16 cellular contexts compared by ENCODE assay signal in the genomic region with DNA sequence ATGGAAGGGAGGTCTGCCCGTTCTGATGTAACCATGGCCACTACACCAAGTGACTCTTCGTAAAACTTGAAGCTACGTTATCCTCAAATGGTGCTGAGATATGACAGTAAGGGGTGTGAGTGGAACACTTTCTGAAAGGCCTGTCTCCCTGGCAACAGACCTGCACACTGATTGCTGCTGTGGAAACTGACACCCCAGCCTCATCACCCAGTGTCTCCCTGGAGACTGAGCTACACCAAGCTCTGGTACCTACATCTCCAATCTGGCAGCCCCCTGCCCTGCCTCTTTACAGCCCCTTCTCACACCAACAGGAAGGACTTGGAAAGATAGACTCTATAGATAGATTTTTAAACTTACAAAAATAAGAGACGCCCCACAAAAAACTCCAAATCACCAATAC. TPM values are rescaled to one million over a fixed set of nuclear protein-coding genes. Genes with fewer than 3 reads are reported as not detected.
DNase-seq lines count a peak whose midpoint lies in the region; ATAC-seq and TF ChIP-seq lines count a peak whose summit lies in the region.
"Had no signal": no experiment of that assay in that cellular context is flagged by ENCODE, and none has a peak within 500 bp of the region (broad histone marks: within the 10 kb centered on the region; RNA-seq: fewer than 3 reads in every experiment).

No MANE protein-coding gene starts in this region.

- H3K36me3 ChIP-seq in neutrophil (peaks cover 66% of the 10 kb centered on the region), vagina (peaks cover 0 to 55% of the 10 kb centered on the region in 2 donors)

- CTCF ChIA-PET in activated naive CD4-positive, alpha-beta T cell treated with anti-CD3 and anti-CD28 coated beads for 36 hours (lab: Charles Lee) = no interaction called here

- peaks cover 12 to 16% of the 10 kb centered on the region in 2 donors for H3K36me3 Mint-ChIP-seq in activated naive CD4-positive, alpha-beta T cell treated with anti-CD3 and anti-CD28 coated beads, Interleukin-2, amount 50 U/mL, for 72 hours
- H3K36me3 Mint-ChIP-seq in activated naive CD4-positive, alpha-beta T cell treated with anti-CD3 and anti-CD28 coated beads for 36 hours (ENCODE audit: low read depth) = peaks cover 23% of the 10 kb centered on the region
- peaks cover 31% of the 10 kb centered on the region for H3K36me3 Mint-ChIP-seq in activated naive CD8-positive, alpha-beta T cell treated with anti-CD3 and anti-CD28 coated beads, Interleukin-2, amount 50 U/mL, for 24 hours (ENCODE audit: low read depth)

- intact Hi-C loops in activated naive CD4-positive, alpha-beta T cell treated with anti-CD3 and anti-CD28 coated beads for 36 hours (cut with micrococcal nuclease) = no loop called here
- intact Hi-C loops in vagina (cut with DNase I) = no loop called here

- H3K27ac ChIP-seq in neutrophil (peak overlapping the region; percentile 39), vagina (peak overlapping the region; percentile 79)
- H3K27ac ChIP-seq: A549, PC-9 had no signal

- DNase-seq in activated naive CD4-positive, alpha-beta T cell treated with anti-CD3 and anti-CD28 coated beads, Interleukin-2, amount 50 U/mL, for 72 hours (ENCODE audit: low spot score in 2 of 2) = no peak
- DNase-seq in activated naive CD4-positive, alpha-beta T cell treated with anti-CD3 and anti-CD28 coated beads for 36 hours = no peak
- DNase-seq in activated naive CD8-positive, alpha-beta T cell treated with anti-CD3 and anti-CD28 coated beads, Interleukin-2, amount 50 U/mL, for 24 hours = no peak
- DNase-seq in vagina (ENCODE audit: extremely low spot score in 2 of 2) (no peak), NCI-H526 treated with DMSO at 0.1 percent for 48 hours (lab: John Stamatoyannopoulos, UW) (no peak), NCI-H1930 (lab: John Stamatoyannopoulos, UW) (no peak)
- DNase-seq: DMS79, GOT3, KG1, NCI-H1092, NCI-H446, NCI-H774, PC-9 had no signal

- H3K4me1 Mint-ChIP-seq in activated naive CD4-positive, alpha-beta T cell treated with anti-CD3 and anti-CD28 coated beads for 36 hours (ENCODE audit: low read depth) = peaks cover 24% of the 10 kb centered on the region
- H3K4me1 Mint-ChIP-seq in activated naive CD8-positive, alpha-beta T cell treated with anti-CD3 and anti-CD28 coated beads, Interleukin-2, amount 50 U/mL, for 24 hours = peaks cover 17% of the 10 kb centered on the region

- H3K4me1 ChIP-seq in neutrophil (ENCODE audit: control insufficient read depth in 1 of 2, insufficient read depth in 1 of 2, low read depth in 1 of 2, low read length in 1 of 2) = peaks cover 11% of the 10 kb centered on the region in 2 experiments
- peaks cover 67% of the 10 kb centered on the region for H3K4me1 ChIP-seq in vagina
- H3K4me1 ChIP-seq: A549 had no signal

- H3K27ac Mint-ChIP-seq in activated naive CD4-positive, alpha-beta T cell treated with anti-CD3 and anti-CD28 coated beads, Interleukin-2, amount 50 U/mL, for 72 hours = peak overlapping the region; percentile 15 to 93
- H3K27ac Mint-ChIP-seq in activated naive CD4-positive, alpha-beta T cell treated with anti-CD3 and anti-CD28 coated beads for 36 hours = no peak overlapping the region
- H3K27ac Mint-ChIP-seq in activated naive CD8-positive, alpha-beta T cell treated with anti-CD3 and anti-CD28 coated beads, Interleukin-2, amount 50 U/mL, for 24 hours = no peak overlapping the region

- H3K27me3 Mint-ChIP-seq in activated naive CD4-positive, alpha-beta T cell treated with anti-CD3 and anti-CD28 coated beads for 36 hours (ENCODE audit: low read depth) = no peaks in the 10 kb centered on the region
- no peaks in the 10 kb centered on the region for H3K27me3 Mint-ChIP-seq in activated naive CD8-positive, alpha-beta T cell treated with anti-CD3 and anti-CD28 coated beads, Interleukin-2, amount 50 U/mL, for 24 hours

- H3K27me3 ChIP-seq in neutrophil = no peaks in the 10 kb centered on the region
- H3K27me3 ChIP-seq in vagina = no peaks in the 10 kb centered on the region

- H3K4me3 ChIP-seq in neutrophil (ENCODE audit: low read depth in 1 of 2, low read length in 1 of 2) (no peak overlapping the region), vagina (no peak overlapping the region)
- H3K4me3 ChIP-seq: A549, PC-9 had no signal

- no peak for TF ChIP-seq POLR2A in vagina (IDR thresholded peaks at IDR 0.05)

- no peaks in the 10 kb centered on the region for H3K9me3 ChIP-seq in neutrophil
- H3K9me3 ChIP-seq in vagina = no peaks in the 10 kb centered on the region
- H3K9me3 ChIP-seq: A549 had no signal

- H3K9me3 Mint-ChIP-seq in activated naive CD4-positive, alpha-beta T cell treated with anti-CD3 and anti-CD28 coated beads, Interleukin-2, amount 50 U/mL, for 72 hours = no peaks in the 10 kb centered on the region
- H3K9me3 Mint-ChIP-seq in activated naive CD4-positive, alpha-beta T cell treated with anti-CD3 and anti-CD28 coated beads for 36 hours = no peaks in the 10 kb centered on the region
- H3K9me3 Mint-ChIP-seq in activated naive CD8-positive, alpha-beta T cell treated with anti-CD3 and anti-CD28 coated beads, Interleukin-2, amount 50 U/mL, for 24 hours = no peaks in the 10 kb centered on the region

- peak in 1 of 2 donors; percentile 6 for ATAC-seq in activated naive CD4-positive, alpha-beta T cell treated with anti-CD3 and anti-CD28 coated beads, Interleukin-2, amount 50 U/mL, for 72 hours
- ATAC-seq in activated naive CD8-positive, alpha-beta T cell treated with anti-CD3 and anti-CD28 coated beads, Interleukin-2, amount 50 U/mL, for 24 hours = peak; percentile 11
- ATAC-seq: A549 had no signal

- TF ChIP-seq CTCF in neutrophil (IDR thresholded peaks at IDR 0.05) (no peak), vagina (IDR thresholded peaks at IDR 0.05) (no peak)

- H3K4me3 Mint-ChIP-seq in activated naive CD4-positive, alpha-beta T cell treated with anti-CD3 and anti-CD28 coated beads for 36 hours = no peak overlapping the region
- H3K4me3 Mint-ChIP-seq in activated naive CD8-positive, alpha-beta T cell treated with anti-CD3 and anti-CD28 coated beads, Interleukin-2, amount 50 U/mL, for 24 hours = no peak overlapping the region

RNA-seq across cellular contexts. Expression of a gene that starts 13.2 kb away (rescaled TPM):
- total RNA-seq in activated naive CD4-positive, alpha-beta T cell treated with anti-CD3 and anti-CD28 coated beads, Interleukin-2, amount 50 U/mL, for 72 hours = 1 to 10 TPM in 1 of 2 donors, under 1 TPM in 1; 0.30 to 1.7 TPM
- under 1 TPM; 0.24 to 0.27 TPM for total RNA-seq in activated naive CD4-positive, alpha-beta T cell treated with anti-CD3 and anti-CD28 coated beads for 36 hours
- 88.6 TPM for total RNA-seq in vagina
- total RNA-seq: M059J had no signal

RNA-seq across cellular contexts. Expression of a gene that starts 18.2 kb away (rescaled TPM):
- 100 to 1,000 TPM; 129 to 139 TPM for total RNA-seq in activated naive CD4-positive, alpha-beta T cell treated with anti-CD3 and anti-CD28 coated beads, Interleukin-2, amount 50 U/mL, for 72 hours
- 100 to 1,000 TPM in 1 of 2 experiments, 10 to 100 TPM in 1; 97.4 to 101 TPM for total RNA-seq in activated naive CD4-positive, alpha-beta T cell treated with anti-CD3 and anti-CD28 coated beads for 36 hours
- total RNA-seq in vagina = 233 TPM

RNA-seq across cellular contexts. Expression of a gene that starts 37.7 kb away (rescaled TPM):
- 1 to 10 TPM; 1.3 to 2.4 TPM for total RNA-seq in activated naive CD4-positive, alpha-beta T cell treated with anti-CD3 and anti-CD28 coated beads, Interleukin-2, amount 50 U/mL, for 72 hours
- under 1 TPM; 0.25 to 0.48 TPM for total RNA-seq in activated naive CD4-positive, alpha-beta T cell treated with anti-CD3 and anti-CD28 coated beads for 36 hours
- 20.4 TPM for total RNA-seq in vagina
- total RNA-seq: M059J had no signal

Comparison
In these comparisons a context has a peak if more than half of its experiments do, and no peak if none do; other contexts are left out.
1. H3K27ac Mint-ChIP-seq: peak in activated naive CD4-positive, alpha-beta T cell treated with anti-CD3 and anti-CD28 coated beads, Interleukin-2, amount 50 U/mL, for 72 hours (2 of 2); none in activated naive CD4-positive, alpha-beta T cell treated with anti-CD3 and anti-CD28 coated beads for 36 hours (single experiment) and activated naive CD8-positive, alpha-beta T cell treated with anti-CD3 and anti-CD28 coated beads, Interleukin-2, amount 50 U/mL, for 24 hours (single experiment).
2. RNA of a gene that starts 13.2 kb away (total RNA-seq): 88.6 TPM in vagina (single experiment); 0.30 to 1.7 TPM in activated naive CD4-positive, alpha-beta T cell treated with anti-CD3 and anti-CD28 coated beads, Interleukin-2, amount 50 U/mL, for 72 hours and 0.24 to 0.27 TPM in activated naive CD4-positive, alpha-beta T cell treated with anti-CD3 and anti-CD28 coated beads for 36 hours; every median in the first group is over 10 times any median in the second.